18 cellular contexts compared by ENCODE assay signal in the genomic region with DNA sequence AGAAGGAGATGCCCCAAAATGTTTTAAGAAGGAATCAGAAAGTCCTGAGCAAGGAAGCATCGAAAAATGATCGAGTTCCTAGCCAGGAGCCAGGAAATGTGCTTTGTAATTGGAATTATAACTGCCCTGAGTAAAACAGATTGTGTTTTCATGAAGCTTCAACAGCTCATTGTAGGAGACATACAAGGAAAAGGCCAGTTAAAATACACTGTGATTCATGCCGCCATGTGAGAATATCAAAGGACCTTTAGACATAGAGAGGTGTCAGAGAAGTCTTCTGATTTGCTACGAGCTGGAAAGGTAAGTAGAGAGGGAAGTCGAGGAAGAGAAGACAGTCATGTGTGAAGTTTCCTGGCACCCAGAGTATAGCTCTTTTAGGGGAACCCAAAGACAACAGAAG.
DNase-seq lines count a peak whose midpoint lies in the region; ATAC-seq and TF ChIP-seq lines count a peak whose summit lies in the region.
"Had no signal": no experiment of that assay in that cellular context is flagged by ENCODE, and none has a peak within 500 bp of the region (broad histone marks: within the 10 kb centered on the region; RNA-seq: fewer than 3 reads in every experiment).

No MANE protein-coding gene starts in this region.

- intact Hi-C loops in Calu3 (cut with micrococcal nuclease; ENCODE audit: unreplicated experiment): no loop called here
- intact Hi-C loops in psoas muscle (cut with DNase I): no loop called here

- no peak for ATAC-seq in central memory CD8-positive, alpha-beta T cell (replicated peaks; ENCODE audit: extremely low read depth, poor library complexity, severe bottlenecking)
- peak in 3 of 4 donors; percentile 46 to 68 (median 60) for ATAC-seq in psoas muscle
- ATAC-seq in HG03045 (IDR thresholded peaks at IDR 0.05; ENCODE audit: unreplicated experiment): no peak
- ATAC-seq: PC-3 had no signal

- H3K4me1 Mint-ChIP-seq in Calu3 (ENCODE audit: low read depth, unreplicated experiment) (peaks cover 36% of the 10 kb centered on the region), HFFc6 (ENCODE audit: low read depth) (peaks cover 51% of the 10 kb centered on the region)
- peaks cover 49% of the 10 kb centered on the region for H3K4me1 Mint-ChIP-seq in central memory CD8-positive, alpha-beta T cell

- H3K4me3 Mint-ChIP-seq in Calu3 (ENCODE audit: low read depth, unreplicated experiment): no peak overlapping the region
- H3K4me3 Mint-ChIP-seq in HFFc6: no peak overlapping the region
- no peak overlapping the region for H3K4me3 Mint-ChIP-seq in central memory CD8-positive, alpha-beta T cell
- H3K4me3 Mint-ChIP-seq: endodermal cell; T-helper 2 cell treated with Interferon-gamma antibody and Interleukin-4, amounts not matched to agents 5 μg/mL and 100 μg/mL, for 36 hours; type B pancreatic cell had no signal

- H3K27me3 Mint-ChIP-seq in Calu3 (ENCODE audit: unreplicated experiment): no peaks in the 10 kb centered on the region
- no peaks in the 10 kb centered on the region; the same call in 1 of the 2 replicates for H3K27me3 Mint-ChIP-seq in HFFc6 (ENCODE audit: insufficient read depth)
- H3K27me3 Mint-ChIP-seq in central memory CD8-positive, alpha-beta T cell: no peaks in the 10 kb centered on the region
- H3K27me3 Mint-ChIP-seq: type B pancreatic cell had no signal

- H3K36me3 Mint-ChIP-seq in Calu3 (ENCODE audit: insufficient read depth, unreplicated experiment): no peaks in the 10 kb centered on the region
- peaks cover 29% of the 10 kb centered on the region for H3K36me3 Mint-ChIP-seq in HFFc6 (ENCODE audit: low read depth)
- H3K36me3 Mint-ChIP-seq in central memory CD8-positive, alpha-beta T cell (ENCODE audit: insufficient read depth): peaks cover 3% of the 10 kb centered on the region

- TF ChIP-seq CTCF in Calu3 (IDR thresholded peaks at IDR 0.05; ENCODE audit: unreplicated experiment): no peak
- TF ChIP-seq CTCF in HFFc6 (IDR thresholded peaks at IDR 0.05): no peak
- no peak for TF ChIP-seq CTCF in psoas muscle (IDR thresholded peaks at IDR 0.05)

- CTCF ChIA-PET in Calu3 (lab: Charles Lee): interaction anchor here (0.6 kb wide), 1 partner anchor 169 kb away, joined by 3 read pairs; no protein-coding TSS in a partner anchor

- H3K27ac Mint-ChIP-seq in Calu3 (ENCODE audit: unreplicated experiment): peak overlapping the region; percentile 26
- peak overlapping the region; percentile 67 for H3K27ac Mint-ChIP-seq in HFFc6
- H3K27ac Mint-ChIP-seq in central memory CD8-positive, alpha-beta T cell (ENCODE audit: low read depth): peak overlapping the region; percentile 14
- H3K27ac Mint-ChIP-seq: endodermal cell; T-helper 2 cell treated with Interferon-gamma antibody and Interleukin-4, amounts not matched to agents 5 μg/mL and 100 μg/mL, for 36 hours; type B pancreatic cell had no signal

- H3K9me3 ChIP-seq in psoas muscle: no peaks in the 10 kb centered on the region
- H3K9me3 ChIP-seq: BLaER1, ovary had no signal

- DNase-seq in Calu3: no peak
- no peak for DNase-seq in HFFc6
- no peak for DNase-seq in central memory CD8-positive, alpha-beta T cell (ENCODE audit: low spot score in 2 of 2)
- DNase-seq in psoas muscle: no peak
- no peak for DNase-seq in NK-92 treated with Interleukin-12 subunit alpha and Interleukin-12 subunit beta, amount 100 ng/mL, for 24 hours (lab: John Stamatoyannopoulos, UW)
- DNase-seq in hypothalamus (lab: John Stamatoyannopoulos, UW): no peak
- DNase-seq: activated CD4-positive, CD25-positive, alpha-beta regulatory T cell treated with anti-CD3 and anti-CD28 coated beads, Interleukin-2, amount 50 U/mL, for 72 hours; DMS 273 treated with DMSO at 0.1 percent for 48 hours; NCI-H526; ovary; PC-3; stimulated activated CD4-positive, alpha-beta T cell treated with anti-CD3 and anti-CD28 coated beads, Interleukin-4, amount 100 ng/mL, for 24 hours had no signal

- no TSS peak for BruUV-seq in Calu3 (replicated peaks; lab: Mats Ljungman, UMichigan)

- peak overlapping the region; percentile 65 for H3K27ac ChIP-seq in psoas muscle
- H3K27ac ChIP-seq: BLaER1, HL-60, ovary had no signal

- peaks cover 3% of the 10 kb centered on the region for H3K9me3 Mint-ChIP-seq in Calu3 (ENCODE audit: low read depth, unreplicated experiment)
- no peaks in the 10 kb centered on the region for H3K9me3 Mint-ChIP-seq in HFFc6
- H3K9me3 Mint-ChIP-seq in central memory CD8-positive, alpha-beta T cell: no peaks in the 10 kb centered on the region
- H3K9me3 Mint-ChIP-seq: endodermal cell, type B pancreatic cell had no signal

- H3K4me1 ChIP-seq in psoas muscle: peaks cover 77% of the 10 kb centered on the region

- no peaks in the 10 kb centered on the region for H3K36me3 ChIP-seq in psoas muscle (ENCODE audit: insufficient read depth in 1 of 2, low read depth in 1 of 2)
- H3K36me3 ChIP-seq: ovary had no signal

- WGBS in psoas muscle, 3 donors: 64 to 81% (median 72%) methylated on average over 5 of the region's 5 CpGs

- H3K27me3 ChIP-seq in psoas muscle (ENCODE audit: insufficient read depth in 3 of 3, low read length in 2 of 3): no peaks in the 10 kb centered on the region
- H3K27me3 ChIP-seq: BLaER1, ovary had no signal

- H3K4me3 ChIP-seq in psoas muscle: no peak overlapping the region
- H3K4me3 ChIP-seq: BLaER1, ovary had no signal

Comparison
In these comparisons a context has a peak if more than half of its experiments do, and no peak if none do; other contexts are left out.
1. H3K27ac Mint-ChIP-seq: peak in every context shown above with its lines; median percentile 67 in HFFc6; 26 in Calu3; 14 in central memory CD8-positive, alpha-beta T cell.
2. ATAC-seq: peak in psoas muscle (3 of 4); none in central memory CD8-positive, alpha-beta T cell (single experiment) and HG03045 (single experiment).